ENCODE assay signal across 1 cellular context in genomic region chr2:1771626-1772280, GRCh38.
TF ChIP-seq lines count a peak whose summit lies in the region.

No MANE protein-coding gene starts in this region.

TF ChIP-seq in IMR-90, 13 proteins besides CTCF, POLR2A, EP300 and RAD21:
- TF ChIP-seq FOS (IDR thresholded peaks at IDR 0.05; ENCODE audit: low read depth, low read length) (no peak), CEBPB (IDR thresholded peaks at IDR 0.05; ENCODE audit: low read depth, low read length) (no peak), RCOR1 (IDR thresholded peaks at IDR 0.05; ENCODE audit: insufficient replicate concordance, low read length) (no peak), ELK1 (IDR thresholded peaks at IDR 0.05; ENCODE audit: borderline replicate concordance, low read depth, low read length) (no peak), USF2 (IDR thresholded peaks at IDR 0.05; ENCODE audit: low read depth, low read length) (no peak), SMC3 (IDR thresholded peaks at IDR 0.05; ENCODE audit: low read depth, low read length) (no peak), RFX5 (IDR thresholded peaks at IDR 0.05; ENCODE audit: low read depth, low read length) (no peak), MAFK (IDR thresholded peaks at IDR 0.05; ENCODE audit: low read depth, low read length) (no peak), NFE2L2 (IDR thresholded peaks at IDR 0.05; ENCODE audit: low read depth, low read length) (no peak), MXI1 (IDR thresholded peaks at IDR 0.05; ENCODE audit: borderline replicate concordance, low read depth, low read length) (no peak), CHD1 (IDR thresholded peaks at IDR 0.05; ENCODE audit: low read depth, low read length) (no peak), MAZ (IDR thresholded peaks at IDR 0.05; ENCODE audit: borderline replicate concordance, low read depth, low read length) (no peak)
